Comparison of ENCODE assay signal across 19 cellular contexts in the genomic region with DNA sequence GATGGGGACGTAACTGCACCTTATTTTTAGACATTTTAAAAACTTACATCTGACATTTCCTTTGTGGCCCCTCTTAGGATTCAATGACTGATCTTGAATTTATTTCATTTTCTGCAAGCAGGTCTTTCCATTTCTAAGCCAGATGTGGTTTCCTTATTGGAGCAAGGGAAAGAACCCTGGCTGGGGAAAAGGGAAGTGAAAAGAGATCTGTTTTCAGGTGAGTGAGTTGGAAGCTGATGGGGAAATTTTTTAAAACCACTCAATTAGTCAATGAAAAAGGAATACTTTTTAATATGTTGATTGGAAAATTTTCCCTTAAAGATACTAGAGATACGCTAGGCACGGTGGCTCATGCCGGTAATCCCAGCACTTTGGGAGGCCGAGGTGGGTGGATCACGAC.
"Had no signal": no experiment of that assay in that cellular context is flagged by ENCODE, and none has a peak within 500 bp of the region (broad histone marks: within the 10 kb centered on the region; RNA-seq: fewer than 3 reads in every experiment).

No MANE protein-coding gene starts in this region.

- DNase-seq: activated CD4-positive, alpha-beta T cell treated with anti-CD3 and anti-CD28 coated beads, Interleukin-2, amount 10 ng/mL, durations not matched to agents 7 days and 5 days; activated CD4-positive, CD25-positive, alpha-beta regulatory T cell; activated CD8-positive, alpha-beta memory T cell treated with anti-CD3 and anti-CD28 coated beads for 24 hours; activated gamma-delta T cell; activated naive CD8-positive, alpha-beta T cell treated with anti-CD3 and anti-CD28 coated beads, Interleukin-2, amount 10 ng/mL, durations not matched to agents 7 days and 5 days; activated T-cell treated with anti-CD3 and anti-CD28 coated beads, Interleukin-2, amount 50 U/mL, for 72 hours; brain microvascular endothelial cell; central memory CD4-positive, alpha-beta T cell; colonic mucosa; foreskin keratinocyte; hypothalamus; ovary; T-helper 1 cell; T-helper 9 cell; transverse colon; uterus had no signal

- H3K27me3 Mint-ChIP-seq: activated CD4-positive, alpha-beta T cell treated with anti-CD3 and anti-CD28 coated beads, Interleukin-2, amount 10 ng/mL, durations not matched to agents 7 days and 5 days; activated naive CD8-positive, alpha-beta T cell treated with anti-CD3 and anti-CD28 coated beads, Interleukin-2, amount 10 ng/mL, durations not matched to agents 7 days and 5 days; stimulated activated naive CD8-positive, alpha-beta T cell treated with anti-CD3 and anti-CD28 coated beads, Interleukin-15, Interleukin-2, amounts not matched to agents 100 ng/mL and 50 ng/mL, for 24 hours had no signal

- ATAC-seq: activated T-cell treated with anti-CD3 and anti-CD28 coated beads, Interleukin-2, amount 50 U/mL, for 72 hours; foreskin keratinocyte; sciatic nerve; SK-N-SH treated with all-trans-retinoic acid at 6 μM for 48 hours had no signal

- H3K27ac Mint-ChIP-seq: activated CD4-positive, alpha-beta T cell treated with anti-CD3 and anti-CD28 coated beads, Interleukin-2, amount 10 ng/mL, durations not matched to agents 7 days and 5 days; activated naive CD8-positive, alpha-beta T cell treated with anti-CD3 and anti-CD28 coated beads, Interleukin-2, amount 10 ng/mL, durations not matched to agents 7 days and 5 days; activated T-cell treated with anti-CD3 and anti-CD28 coated beads, Interleukin-2, amount 50 U/mL, for 72 hours; stimulated activated naive CD8-positive, alpha-beta T cell treated with anti-CD3 and anti-CD28 coated beads, Interleukin-15, Interleukin-2, amounts not matched to agents 100 ng/mL and 50 ng/mL, for 24 hours had no signal

- H3K4me3 Mint-ChIP-seq: activated CD4-positive, alpha-beta T cell treated with anti-CD3 and anti-CD28 coated beads, Interleukin-2, amount 10 ng/mL, durations not matched to agents 7 days and 5 days; activated naive CD8-positive, alpha-beta T cell treated with anti-CD3 and anti-CD28 coated beads, Interleukin-2, amount 10 ng/mL, durations not matched to agents 7 days and 5 days; stimulated activated naive CD8-positive, alpha-beta T cell treated with anti-CD3 and anti-CD28 coated beads, Interleukin-15, Interleukin-2, amounts not matched to agents 100 ng/mL and 50 ng/mL, for 24 hours had no signal
